11 cellular contexts compared by ENCODE assay signal in the genomic region with DNA sequence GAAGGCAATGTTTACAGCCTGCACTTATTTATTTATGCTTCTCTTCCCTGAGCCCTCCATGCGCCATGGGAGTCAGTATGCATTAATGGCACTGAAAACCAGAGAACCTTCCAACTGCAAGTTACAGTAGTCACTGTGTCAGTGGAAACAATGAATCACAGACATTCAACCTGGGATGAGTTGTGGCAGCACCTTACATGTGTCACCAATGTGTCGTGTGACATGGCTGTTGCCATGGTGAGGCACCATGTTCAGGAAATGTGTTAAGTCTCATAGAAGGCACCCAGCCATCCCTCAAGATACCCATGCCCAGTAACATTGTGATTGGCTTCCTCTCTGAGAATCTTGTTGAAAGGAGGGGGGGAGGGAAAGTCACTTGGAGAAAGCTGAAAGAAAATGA.
DNase-seq lines count a peak whose midpoint lies in the region; ATAC-seq lines count a peak whose summit lies in the region.
"Had no signal": no experiment of that assay in that cellular context is flagged by ENCODE, and none has a peak within 500 bp of the region (broad histone marks: within the 10 kb centered on the region; RNA-seq: fewer than 3 reads in every experiment).

No MANE protein-coding gene starts in this region.

- H3K27me3 Mint-ChIP-seq in activated CD4-positive, alpha-beta memory T cell treated with anti-CD3 and anti-CD28 coated beads for 36 hours = no peaks in the 10 kb centered on the region

- CTCF ChIA-PET in activated CD4-positive, alpha-beta memory T cell treated with anti-CD3 and anti-CD28 coated beads for 36 hours (lab: Charles Lee) = interaction anchor here (0.6 kb wide), 1 partner anchor 53 kb away, joined by 3 read pairs; no protein-coding TSS in a partner anchor

- DNase-seq in ELR (ENCODE audit: low read depth) (peak; percentile 17), dermis microvascular lymphatic vessel endothelial cell (ENCODE audit: low read depth in 2 of 2) (peak; percentile 32 to 60), HuH-7 (ENCODE audit: low spot score) (no peak), islet precursor cell (no peak), COLO829 (ENCODE audit: low spot score) (no peak)
- peak; percentile 89 for DNase-seq in activated CD4-positive, alpha-beta memory T cell treated with anti-CD3 and anti-CD28 coated beads for 36 hours
- DNase-seq in stimulated activated CD4-positive, alpha-beta T cell treated with anti-CD3 and anti-CD28 coated beads, Interleukin-2, amount 100 ng/mL, for 24 hours = peak; percentile 71 to 76
- DNase-seq: Caco-2, NCI-H748 treated with DMSO at 0.1 percent for 48 hours, WERI-Rb-1 had no signal

- peak overlapping the region; percentile 84 for H3K27ac Mint-ChIP-seq in activated CD4-positive, alpha-beta memory T cell treated with anti-CD3 and anti-CD28 coated beads for 36 hours

- H3K9me3 Mint-ChIP-seq in activated CD4-positive, alpha-beta memory T cell treated with anti-CD3 and anti-CD28 coated beads for 36 hours = peaks cover 3% of the 10 kb centered on the region

- peaks cover 66% of the 10 kb centered on the region for H3K4me1 Mint-ChIP-seq in activated CD4-positive, alpha-beta memory T cell treated with anti-CD3 and anti-CD28 coated beads for 36 hours (ENCODE audit: low read depth)

- intact Hi-C loops in activated CD4-positive, alpha-beta memory T cell treated with anti-CD3 and anti-CD28 coated beads for 36 hours (cut with micrococcal nuclease) = loop anchor here (1.0 to 2.0 kb wide), 3 partner anchors 15 to 34 kb away; no protein-coding TSS in a partner anchor

- no peak for ATAC-seq in HG03571 (IDR thresholded peaks at IDR 0.05; ENCODE audit: unreplicated experiment)

- peaks cover 17% of the 10 kb centered on the region for H3K36me3 Mint-ChIP-seq in activated CD4-positive, alpha-beta memory T cell treated with anti-CD3 and anti-CD28 coated beads for 36 hours

- POLR2A ChIA-PET in activated CD4-positive, alpha-beta memory T cell treated with anti-CD3 and anti-CD28 coated beads for 36 hours (lab: Charles Lee) = interaction anchor here (0.6 to 1.1 kb wide), 3 partner anchors 9 to 18 kb away, joined by 3 read pairs; no protein-coding TSS in a partner anchor

- peak overlapping the region; percentile 33 for H3K4me3 Mint-ChIP-seq in activated CD4-positive, alpha-beta memory T cell treated with anti-CD3 and anti-CD28 coated beads for 36 hours

Comparison
In these comparisons a context has a peak if more than half of its experiments do, and no peak if none do; other contexts are left out.
1. DNase-seq: peak in ELR (single experiment), activated CD4-positive, alpha-beta memory T cell treated with anti-CD3 and anti-CD28 coated beads for 36 hours (single experiment), dermis microvascular lymphatic vessel endothelial cell (2 of 2) and stimulated activated CD4-positive, alpha-beta T cell treated with anti-CD3 and anti-CD28 coated beads, Interleukin-2, amount 100 ng/mL, for 24 hours (2 of 2); none in HuH-7 (single experiment), islet precursor cell (single experiment) and COLO829 (single experiment).